In genomic region chr11:13338437-13339069, GRCh38 we compare ENCODE assay signal across 8 cellular contexts.
DNase-seq lines count a peak whose midpoint lies in the region; ATAC-seq and TF ChIP-seq lines count a peak whose summit lies in the region.

No MANE protein-coding gene starts in this region.

- no peaks in the 10 kb centered on the region for H3K36me3 Mint-ChIP-seq in nephron progenitor cell (ENCODE audit: low read depth)

- DNase-seq in heart right ventricle (no peak), Right ventricle myocardium inferior (ENCODE audit: missing footprints) (no peak), islet precursor cell (peak; percentile 66), uterus (no peak), midbrain (lab: John Stamatoyannopoulos, UW) (no peak), nephron progenitor cell (no peak), NCI-H446 (lab: John Stamatoyannopoulos, UW) (no peak)
- peak; percentile 60 for DNase-seq in activated CD8-positive, alpha-beta memory T cell treated with anti-CD3 and anti-CD28 coated beads, Interleukin-2, amount 50 U/mL, for 48 hours

- H3K27me3 ChIP-seq in heart right ventricle = no peaks in the 10 kb centered on the region
- H3K27me3 ChIP-seq in uterus = no peaks in the 10 kb centered on the region

- no peaks in the 10 kb centered on the region for H3K36me3 ChIP-seq in heart right ventricle
- H3K36me3 ChIP-seq in uterus = no peaks in the 10 kb centered on the region

- intact Hi-C loops in heart right ventricle (cut with DNase I) = loop anchor here in 2 of 10 donors (5.0 kb wide), 2 partner anchors 61 to 376 kb away; partner anchors contain the start of gene BMAL1 (in 1 of the 2)
- intact Hi-C loops in Right ventricle myocardium inferior (cut with DNase I) = no loop called here
- intact Hi-C loops in uterus (cut with DNase I; ENCODE audit: low total_unique reads) = no loop called here

- no peak overlapping the region for H3K4me3 Mint-ChIP-seq in nephron progenitor cell

- peak overlapping the region in 6 of 10 donors; percentile 24 to 41 (median 33) for H3K4me3 ChIP-seq in heart right ventricle
- H3K4me3 ChIP-seq in uterus = peak overlapping the region in 1 of 2 donors; percentile 28

- ATAC-seq in heart right ventricle = peak in 7 of 8 donors; percentile 27 to 54 (median 45)
- no peak for ATAC-seq in Right ventricle myocardium inferior

- H3K27ac Mint-ChIP-seq in nephron progenitor cell = no peak overlapping the region

- WGBS in heart right ventricle, 2 donors = 86 to 88% methylated on average over 8 of the region's 8 CpGs

- H3K4me1 ChIP-seq in heart right ventricle (peaks cover 0 to 62% (median 47%) of the 10 kb centered on the region in 9 donors), uterus (no peaks in the 10 kb centered on the region)

- peaks cover 6% of the 10 kb centered on the region for H3K27me3 Mint-ChIP-seq in nephron progenitor cell (ENCODE audit: low read depth, poor library complexity)

- H3K27ac ChIP-seq in heart right ventricle = peak overlapping the region in 5 of 10 donors; percentile 9 to 75 (median 57)
- H3K27ac ChIP-seq in uterus = peak overlapping the region; percentile 52 to 66

- TF ChIP-seq CTCF in heart right ventricle (IDR thresholded peaks at IDR 0.05) (no peak), uterus (IDR thresholded peaks at IDR 0.05) (no peak), nephron progenitor cell (IDR thresholded peaks at IDR 0.05) (no peak)

- no peak for TF ChIP-seq POLR2A in uterus (IDR thresholded peaks at IDR 0.05)

- no peaks in the 10 kb centered on the region for H3K9me3 ChIP-seq in heart right ventricle
- H3K9me3 ChIP-seq in uterus = no peaks in the 10 kb centered on the region

- H3K4me1 Mint-ChIP-seq in nephron progenitor cell = peaks cover 13% of the 10 kb centered on the region

- no peaks in the 10 kb centered on the region for H3K9me3 Mint-ChIP-seq in nephron progenitor cell

Comparison
In these comparisons a context has a peak if more than half of its experiments do, and no peak if none do; other contexts are left out.
1. DNase-seq: peak in activated CD8-positive, alpha-beta memory T cell treated with anti-CD3 and anti-CD28 coated beads, Interleukin-2, amount 50 U/mL, for 48 hours (single experiment) and islet precursor cell (single experiment); none in heart right ventricle (0 of 2), Right ventricle myocardium inferior (single experiment), uterus (0 of 2), midbrain (single experiment), nephron progenitor cell (single experiment) and NCI-H446 (0 of 2).